Comparison of ENCODE assay signal across 16 cellular contexts in the genomic region with DNA sequence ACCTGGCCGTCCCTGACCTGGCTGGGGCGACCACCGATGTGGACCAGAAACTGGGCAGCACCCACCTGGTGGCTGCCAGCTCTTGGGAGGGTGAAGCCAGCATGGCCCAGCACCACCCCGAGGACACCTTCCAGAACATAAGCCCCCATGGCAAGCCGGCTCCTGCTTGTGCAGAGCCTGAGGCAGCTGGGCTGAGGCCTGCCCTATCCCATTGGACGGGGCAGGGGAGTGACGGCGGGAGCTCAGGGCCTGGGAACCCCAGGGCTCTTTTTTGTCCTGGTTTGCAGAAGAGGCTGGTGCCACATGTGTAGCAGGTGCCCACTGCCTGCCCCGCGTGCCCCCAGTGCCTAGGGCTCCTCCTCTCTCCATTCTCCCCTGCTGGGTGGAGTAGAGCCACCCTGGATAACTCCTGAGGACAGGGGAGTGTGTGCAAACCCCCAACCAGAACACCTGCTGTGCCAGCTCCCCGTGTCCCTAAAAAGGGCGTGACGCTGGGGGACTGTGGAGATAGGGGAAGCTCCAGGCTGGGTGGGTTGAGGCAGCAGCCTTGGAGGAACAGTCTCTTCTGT. TPM values are rescaled to one million over a fixed set of nuclear protein-coding genes. Genes with fewer than 3 reads are reported as not detected.
DNase-seq lines count a peak whose midpoint lies in the region; ATAC-seq and TF ChIP-seq lines count a peak whose summit lies in the region.
"Had no signal": no experiment of that assay in that cellular context is flagged by ENCODE, and none has a peak within 500 bp of the region (broad histone marks: within the 10 kb centered on the region; RNA-seq: fewer than 3 reads in every experiment).

No MANE protein-coding gene starts in this region.

- H3K9me3 ChIP-seq in PC-3 (ENCODE audit: low read length) (no peaks in the 10 kb centered on the region), esophagus (ENCODE audit: control insufficient read depth in 2 of 2, insufficient read depth in 1 of 2, low read depth in 1 of 2, low read length in 1 of 2) (no peaks in the 10 kb centered on the region), muscle layer of colon (ENCODE audit: low read length) (no peaks in the 10 kb centered on the region), tibial artery (no peaks in the 10 kb centered on the region), MG63 (no peaks in the 10 kb centered on the region)

- H3K4me1 ChIP-seq in PC-3 (ENCODE audit: insufficient read depth, low read length), result peaks cover 26% of the 10 kb centered on the region
- H3K4me1 ChIP-seq in esophagus (ENCODE audit: control insufficient read depth in 2 of 2, insufficient read depth in 2 of 2, low read length in 1 of 2), result peaks cover 13 to 14% of the 10 kb centered on the region in 2 donors
- H3K4me1 ChIP-seq in muscle layer of colon (ENCODE audit: insufficient read depth, low read length), result peaks cover 35% of the 10 kb centered on the region
- H3K4me1 ChIP-seq in tibial artery, result peaks cover 5 to 61% (median 50%) of the 10 kb centered on the region in 4 donors
- H3K4me1 ChIP-seq in foreskin keratinocyte, result peaks cover 4% of the 10 kb centered on the region

- ATAC-seq in PC-3 (no peak), HG03520 (IDR thresholded peaks at IDR 0.05; ENCODE audit: unreplicated experiment) (no peak), GM19035 (IDR thresholded peaks at IDR 0.05; ENCODE audit: unreplicated experiment) (no peak), foreskin keratinocyte (no peak)

- BruUV-seq in PC-3 (replicated peaks; lab: Mats Ljungman, UMichigan), result no TSS peak

- DNase-seq in PC-3, result no peak
- DNase-seq in tibial artery, result no peak
- DNase-seq in foreskin keratinocyte, result no peak
- no peak for DNase-seq in MG63
- DNase-seq: NCI-H1417 treated with DMSO at 0.1 percent for 48 hours; stimulated activated CD4-positive, alpha-beta T cell treated with anti-CD3 and anti-CD28 coated beads, Interleukin-15, amount 100 ng/mL, for 24 hours had no signal

- H3K4me3 ChIP-seq in PC-3 (ENCODE audit: low read length) (no peak overlapping the region), esophagus (ENCODE audit: low read depth in 1 of 2, low read length in 2 of 2) (no peak overlapping the region), muscle layer of colon (ENCODE audit: low read depth in 1 of 2, low read length in 2 of 2) (no peak overlapping the region), tibial artery (peak overlapping the region in 1 of 2 donors; percentile 41), MG63 (no peak overlapping the region)
- H3K4me3 ChIP-seq: GM12878, neural progenitor cell had no signal

- 66 to 73% methylated on average over 13 of the region's 13 CpGs for WGBS in esophagus, 2 donors

- intact Hi-C loops in PC-3 (cut with micrococcal nuclease) (no loop called here), tibial artery (cut with DNase I; ENCODE audit: low total_unique reads) (loop anchor here (10.0 kb wide), 1 partner anchor 195 kb away; the partner anchor contains the start of gene IFITM10)

- CTCF ChIA-PET in PC-3 (lab: Charles Lee), result interaction anchor here (1.9 kb wide), 1 partner anchor 13 kb away, joined by 12 read pairs; no protein-coding TSS in a partner anchor

- H3K27ac ChIP-seq in PC-3 (ENCODE audit: low read length) (0 out of 2 replicates have a peak overlapping the region, but pooled peaks have one; percentile 79), esophagus (ENCODE audit: low read depth in 2 of 2, low read length in 1 of 2) (peak overlapping the region; percentile 20 to 74), muscle layer of colon (ENCODE audit: low read depth, low read length) (peak overlapping the region; percentile 74), tibial artery (peak overlapping the region; percentile 92 to 94), foreskin keratinocyte (no peak overlapping the region)
- H3K27ac ChIP-seq: KMS-11, neural progenitor cell had no signal

- H3K4me2 ChIP-seq in PC-3 (ENCODE audit: low read length), result peak overlapping the region; percentile 89; the same call in 1 of the 2 replicates
- H3K4me2 ChIP-seq: KMS-11, neural progenitor cell had no signal

- no peaks in the 10 kb centered on the region for H3K27me3 ChIP-seq in PC-3 (ENCODE audit: low read length)
- H3K27me3 ChIP-seq in esophagus (ENCODE audit: control insufficient read depth in 1 of 2, insufficient read depth in 2 of 2, low read length in 2 of 2), result no peaks in the 10 kb centered on the region
- no peaks in the 10 kb centered on the region for H3K27me3 ChIP-seq in muscle layer of colon (ENCODE audit: control insufficient read depth in 1 of 2, insufficient read depth in 2 of 2, low read length in 2 of 2)
- H3K27me3 ChIP-seq in tibial artery, result no peaks in the 10 kb centered on the region
- peaks cover 10% of the 10 kb centered on the region for H3K27me3 ChIP-seq in foreskin keratinocyte
- no peaks in the 10 kb centered on the region for H3K27me3 ChIP-seq in MG63

- no peaks in the 10 kb centered on the region for H3K79me2 ChIP-seq in PC-3 (ENCODE audit: low read length)

- no peak overlapping the region for H3K9ac ChIP-seq in PC-3 (ENCODE audit: low read length)
- peak overlapping the region; percentile 27 for H3K9ac ChIP-seq in muscle layer of colon (ENCODE audit: low read length)
- H3K9ac ChIP-seq: KMS-11, neural progenitor cell had no signal

- H3K36me3 ChIP-seq in PC-3 (ENCODE audit: low read depth, low read length), result no peaks in the 10 kb centered on the region
- H3K36me3 ChIP-seq in esophagus (ENCODE audit: control insufficient read depth in 2 of 2, insufficient read depth in 2 of 2, low read length in 1 of 2), result no peaks in the 10 kb centered on the region
- H3K36me3 ChIP-seq in muscle layer of colon (ENCODE audit: insufficient read depth, low read length), result peaks cover 11% of the 10 kb centered on the region
- peaks cover 19 to 62% (median 56%) of the 10 kb centered on the region in 3 donors for H3K36me3 ChIP-seq in tibial artery
- H3K36me3 ChIP-seq in MG63, result peaks cover 15% of the 10 kb centered on the region
- H3K36me3 ChIP-seq: neural progenitor cell had no signal

- no peaks in the 10 kb centered on the region for H4K20me1 ChIP-seq in PC-3 (ENCODE audit: low read length)

- no peaks in the 10 kb centered on the region for H3F3A ChIP-seq in PC-3 (ENCODE audit: low read length, unreplicated experiment)

- TF ChIP-seq CTCF in PC-3 (conservative IDR thresholded peaks at IDR 0.05; ENCODE audit: low read depth, low read length), result no peak
- no peak for TF ChIP-seq CTCF in tibial artery (IDR thresholded peaks at IDR 0.05)
- TF ChIP-seq CTCF in foreskin keratinocyte (conservative IDR thresholded peaks at IDR 0.05), result no peak

- POLR2A ChIA-PET in PC-3 (lab: Charles Lee; ENCODE audit: unreplicated experiment), result no interaction called here

- H3K9me2 ChIP-seq in PC-3 (replicated peaks; ENCODE audit: low read length), result no peaks in the 10 kb centered on the region

- no peak overlapping the region for H2AFZ ChIP-seq in PC-3 (ENCODE audit: low read length)
- H2AFZ ChIP-seq: neural progenitor cell had no signal

RNA-seq across cellular contexts. Expression of gene DUSP8, which starts 12.0 kb away (rescaled TPM):
- total RNA-seq in PC-3 (2014; rRNA removed), result 2.4 and 2.6 TPM in 2 replicates
- under 1 TPM; 0.69 to 0.84 TPM for polyA plus RNA-seq in esophagus
- total RNA-seq in foreskin keratinocyte, result 0.71 and 0.88 TPM in 2 replicates
- polyA plus RNA-seq in foreskin keratinocyte, result 0.90 and 1.3 TPM in 2 replicates
- total RNA-seq in MG63 (2014; rRNA removed; shearing (Covaris generic); ENCODE audit: low replicate concordance), result 1.1 and 4.5 TPM in 2 replicates

RNA-seq across cellular contexts. Expression of gene KRTAP5-1, which starts 25.0 kb away (rescaled TPM):
- not detected in 2 replicates for total RNA-seq in PC-3 (2014; rRNA removed)
- not detected for polyA plus RNA-seq in esophagus
- not detected in 2 replicates for total RNA-seq in foreskin keratinocyte
- not detected in 2 replicates for polyA plus RNA-seq in foreskin keratinocyte
- total RNA-seq in MG63 (2014; rRNA removed; shearing (Covaris generic); ENCODE audit: low replicate concordance), result not detected in 2 replicates
- total RNA-seq: Daoy; GM12878; T-helper 2 cell treated with Interferon-gamma antibody and Interleukin-4, amounts not matched to agents 100 ng/mL and 5 ng/mL, for 36 hours had no signal
- polyA plus RNA-seq: BJ, GM12878 had no signal

RNA-seq across cellular contexts. Expression of gene KRTAP5-2, which starts 38.0 kb away (rescaled TPM):
- total RNA-seq in PC-3 (2014; rRNA removed) (not detected in 2 replicates), foreskin keratinocyte (not detected in 2 replicates)
- polyA plus RNA-seq in esophagus (not detected), foreskin keratinocyte (not detected in 2 replicates)
- not detected in 2 replicates for total RNA-seq in MG63 (2014; rRNA removed; shearing (Covaris generic); ENCODE audit: low replicate concordance)
- total RNA-seq: Daoy; GM12878; T-helper 2 cell treated with Interferon-gamma antibody and Interleukin-4, amounts not matched to agents 100 ng/mL and 5 ng/mL, for 36 hours had no signal
- polyA plus RNA-seq: BJ, GM12878 had no signal

RNA-seq across cellular contexts. Expression of gene KRTAP5-3, which starts 48.2 kb away (rescaled TPM):
- total RNA-seq in PC-3 (2014; rRNA removed), result not detected in 2 replicates
- polyA plus RNA-seq in esophagus, result not detected
- not detected in 2 replicates for total RNA-seq in foreskin keratinocyte
- polyA plus RNA-seq in foreskin keratinocyte, result not detected in 2 replicates
- total RNA-seq in MG63 (2014; rRNA removed; shearing (Covaris generic); ENCODE audit: low replicate concordance), result not detected in 2 replicates
- total RNA-seq: Daoy; GM12878; T-helper 2 cell treated with Interferon-gamma antibody and Interleukin-4, amounts not matched to agents 100 ng/mL and 5 ng/mL, for 36 hours had no signal
- polyA plus RNA-seq: BJ, GM12878 had no signal
